ENCODE assay signal across 8 cellular contexts in the genomic region with DNA sequence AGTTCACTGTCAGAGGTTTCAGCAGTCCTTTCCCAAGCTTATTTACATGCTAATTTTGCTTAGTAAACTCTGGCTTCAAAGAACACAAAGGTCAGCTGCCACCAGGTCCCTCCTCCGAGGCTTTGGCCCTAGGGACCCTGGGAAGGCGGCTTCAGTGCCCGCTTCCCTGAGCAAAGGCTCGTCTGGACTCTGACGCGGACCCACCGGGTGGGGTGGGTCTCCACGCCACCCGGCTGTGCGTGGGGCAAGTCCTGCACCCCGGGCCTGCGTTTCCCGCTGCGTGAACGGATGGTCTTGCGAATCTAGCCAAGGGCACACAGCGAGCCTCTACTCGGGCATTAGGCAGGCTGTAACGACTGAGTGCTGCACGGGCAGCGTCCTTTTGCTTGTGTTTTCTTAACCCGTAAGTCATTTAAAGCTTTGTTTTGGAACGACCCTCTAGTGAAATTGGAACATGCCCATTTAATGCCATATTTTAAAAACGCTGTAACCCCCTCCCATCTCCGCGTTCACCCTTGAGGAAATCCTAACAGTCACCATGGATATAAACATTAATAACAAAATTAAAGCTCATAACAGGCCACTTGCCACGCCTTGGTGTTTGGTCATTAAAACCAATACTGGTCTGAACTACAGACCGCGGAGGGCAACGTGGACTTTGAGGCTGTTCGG. TPM values are rescaled to one million over a fixed set of nuclear protein-coding genes. Genes with fewer than 3 reads are reported as not detected.
DNase-seq lines count a peak whose midpoint lies in the region; ATAC-seq and TF ChIP-seq lines count a peak whose summit lies in the region.

No MANE protein-coding gene starts in this region.

- peak overlapping the region; percentile 90 for H3K9ac ChIP-seq in GM23248

- intact Hi-C loops in ovary (cut with DNase I), result loop anchor here in 2 of 4 donors (5.0 to 10.0 kb wide), 2 partner anchors 76 to 79 kb away; a partner anchor contains a TSS

- H3F3A ChIP-seq in GM23248 (ENCODE audit: insufficient read depth), result peaks cover 25% of the 10 kb centered on the region

- no peak for TF ChIP-seq CTCF in fibroblast of pulmonary artery (IDR thresholded peaks at IDR 0.05; ENCODE audit: low read length, missing control alignments)
- TF ChIP-seq CTCF in ovary (IDR thresholded peaks at IDR 0.05), result peak in 1 of 3 donors; percentile 5

- H3K27me3 ChIP-seq in GM23248 (replicated peaks; ENCODE audit: insufficient read depth) (no peaks in the 10 kb centered on the region), ovary (no peaks in the 10 kb centered on the region)

- H3K4me3 ChIP-seq in GM23248 (peak overlapping the region; percentile 92), fibroblast of pulmonary artery (replicated peaks; ENCODE audit: low read depth, low read length) (peak overlapping the region; percentile 73), ovary (peak overlapping the region; percentile 74)

- peak overlapping the region; percentile 52 for H2AFZ ChIP-seq in GM23248

- TF ChIP-seq EP300 in ovary (IDR thresholded peaks at IDR 0.05), result no peak

- H3K36me3 ChIP-seq in GM23248 (ENCODE audit: low read depth) (no peaks in the 10 kb centered on the region), ovary (no peaks in the 10 kb centered on the region)

- ATAC-seq in SK-N-SH treated with all-trans-retinoic acid at 6 μM for 48 hours, result peak; percentile 16

- no peaks in the 10 kb centered on the region for H3K9me2 ChIP-seq in GM23248 (ENCODE audit: insufficient read depth)

- peak overlapping the region; percentile 90 for H3K4me2 ChIP-seq in GM23248 (ENCODE audit: unreplicated experiment)

- WGBS in GM23248 (ENCODE audit: low coverage in 1 of 2, low lambda C conversion rate in 2 of 2, missing lambda C conversion rate in 2 of 2), 2 experiments, result 1 to 2% methylated on average over 31 of the region's 31 CpGs
- WGBS in ovary, 3 donors, result 3 to 8% (median 4%) methylated on average over 31 of the region's 31 CpGs

- no peak for TF ChIP-seq POLR2A in ovary (IDR thresholded peaks at IDR 0.05)

- H3K9me3 ChIP-seq in GM23248 (ENCODE audit: low read depth) (no peaks in the 10 kb centered on the region), ovary (no peaks in the 10 kb centered on the region)

- H3K27ac ChIP-seq in GM23248, result peak overlapping the region; percentile 37
- H3K27ac ChIP-seq in ovary, result peak overlapping the region; percentile 62 to 84

- peaks cover 23% of the 10 kb centered on the region for H3K4me1 ChIP-seq in GM23248 (ENCODE audit: insufficient read depth)
- H3K4me1 ChIP-seq in ovary (ENCODE audit: insufficient read depth), result peaks cover 10% of the 10 kb centered on the region

- in situ Hi-C loops in GM23248 (cut with MboI), result no loop called here

- H4K20me1 ChIP-seq in GM23248 (ENCODE audit: insufficient read depth), result peaks cover 35% of the 10 kb centered on the region

- peaks cover 58% of the 10 kb centered on the region for H3K79me2 ChIP-seq in GM23248 (ENCODE audit: insufficient read depth)

- DNase-seq in GM23248 (peak; percentile 48), fibroblast of pulmonary artery (ENCODE audit: low read depth) (no peak), ovary (peak in 3 of 5 donors; percentile 37 to 60 (median 53)), DMS114 treated with DMSO at 0.1 percent for 48 hours (lab: John Stamatoyannopoulos, UW; ENCODE audit: unreplicated experiment) (no peak), OCI-M1 (lab: John Stamatoyannopoulos, UW) (no peak), AG20443 (ENCODE audit: low spot score) (no peak), islet precursor cell (no peak)

TF ChIP-seq in SK-N-SH treated with all-trans-retinoic acid at 6 μM for 48 hours, 23 proteins besides CTCF, POLR2A, EP300 and RAD21:
- TF ChIP-seq RARB (CRISPR knock-in tag; IDR thresholded peaks at IDR 0.05) (no peak), ZFP3 (CRISPR knock-in tag; IDR thresholded peaks at IDR 0.05) (no peak), ARNTL (CRISPR knock-in tag; IDR thresholded peaks at IDR 0.05; ENCODE audit: borderline replicate concordance, low read depth) (no peak), ZNF70 (CRISPR knock-in tag; IDR thresholded peaks at IDR 0.05) (no peak), TCF4 (CRISPR knock-in tag; IDR thresholded peaks at IDR 0.05; ENCODE audit: borderline replicate concordance) (no peak), ISL1 (CRISPR knock-in tag; IDR thresholded peaks at IDR 0.05) (no peak), ZFP30 (CRISPR knock-in tag; IDR thresholded peaks at IDR 0.05) (no peak), ZC3H10 (CRISPR knock-in tag; IDR thresholded peaks at IDR 0.05) (no peak), PPARA (CRISPR knock-in tag; IDR thresholded peaks at IDR 0.05; ENCODE audit: borderline replicate concordance) (no peak), ZNF565 (CRISPR knock-in tag; conservative IDR thresholded peaks at IDR 0.05; ENCODE audit: low read depth) (no peak), CSDC2 (CRISPR knock-in tag; IDR thresholded peaks at IDR 0.05) (no peak)
- TF ChIP-seq, protein P1, sequence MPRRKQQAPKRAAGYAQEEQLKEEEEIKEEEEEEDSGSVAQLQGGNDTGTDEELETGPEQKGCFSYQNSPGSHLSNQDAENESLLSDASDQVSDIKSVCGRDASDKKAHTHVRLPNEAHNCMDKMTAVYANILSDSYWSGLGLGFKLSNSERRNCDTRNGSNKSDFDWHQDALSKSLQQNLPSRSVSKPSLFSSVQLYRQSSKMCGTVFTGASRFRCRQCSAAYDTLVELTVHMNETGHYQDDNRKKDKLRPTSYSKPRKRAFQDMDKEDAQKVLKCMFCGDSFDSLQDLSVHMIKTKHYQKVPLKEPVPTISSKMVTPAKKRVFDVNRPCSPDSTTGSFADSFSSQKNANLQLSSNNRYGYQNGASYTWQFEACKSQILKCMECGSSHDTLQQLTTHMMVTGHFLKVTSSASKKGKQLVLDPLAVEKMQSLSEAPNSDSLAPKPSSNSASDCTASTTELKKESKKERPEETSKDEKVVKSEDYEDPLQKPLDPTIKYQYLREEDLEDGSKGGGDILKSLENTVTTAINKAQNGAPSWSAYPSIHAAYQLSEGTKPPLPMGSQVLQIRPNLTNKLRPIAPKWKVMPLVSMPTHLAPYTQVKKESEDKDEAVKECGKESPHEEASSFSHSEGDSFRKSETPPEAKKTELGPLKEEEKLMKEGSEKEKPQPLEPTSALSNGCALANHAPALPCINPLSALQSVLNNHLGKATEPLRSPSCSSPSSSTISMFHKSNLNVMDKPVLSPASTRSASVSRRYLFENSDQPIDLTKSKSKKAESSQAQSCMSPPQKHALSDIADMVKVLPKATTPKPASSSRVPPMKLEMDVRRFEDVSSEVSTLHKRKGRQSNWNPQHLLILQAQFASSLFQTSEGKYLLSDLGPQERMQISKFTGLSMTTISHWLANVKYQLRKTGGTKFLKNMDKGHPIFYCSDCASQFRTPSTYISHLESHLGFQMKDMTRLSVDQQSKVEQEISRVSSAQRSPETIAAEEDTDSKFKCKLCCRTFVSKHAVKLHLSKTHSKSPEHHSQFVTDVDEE (CRISPR knock-in tag; IDR thresholded peaks at IDR 0.05), result no peak
- TF ChIP-seq, protein P2, sequence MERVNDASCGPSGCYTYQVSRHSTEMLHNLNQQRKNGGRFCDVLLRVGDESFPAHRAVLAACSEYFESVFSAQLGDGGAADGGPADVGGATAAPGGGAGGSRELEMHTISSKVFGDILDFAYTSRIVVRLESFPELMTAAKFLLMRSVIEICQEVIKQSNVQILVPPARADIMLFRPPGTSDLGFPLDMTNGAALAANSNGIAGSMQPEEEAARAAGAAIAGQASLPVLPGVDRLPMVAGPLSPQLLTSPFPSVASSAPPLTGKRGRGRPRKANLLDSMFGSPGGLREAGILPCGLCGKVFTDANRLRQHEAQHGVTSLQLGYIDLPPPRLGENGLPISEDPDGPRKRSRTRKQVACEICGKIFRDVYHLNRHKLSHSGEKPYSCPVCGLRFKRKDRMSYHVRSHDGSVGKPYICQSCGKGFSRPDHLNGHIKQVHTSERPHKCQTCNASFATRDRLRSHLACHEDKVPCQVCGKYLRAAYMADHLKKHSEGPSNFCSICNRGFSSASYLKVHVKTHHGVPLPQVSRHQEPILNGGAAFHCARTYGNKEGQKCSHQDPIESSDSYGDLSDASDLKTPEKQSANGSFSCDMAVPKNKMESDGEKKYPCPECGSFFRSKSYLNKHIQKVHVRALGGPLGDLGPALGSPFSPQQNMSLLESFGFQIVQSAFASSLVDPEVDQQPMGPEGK (CRISPR knock-in tag; IDR thresholded peaks at IDR 0.05; ENCODE audit: borderline replicate concordance), result no peak

RNA-seq across cellular contexts. Expression of a gene that starts 0.8 kb away (rescaled TPM):
- total RNA-seq in GM23248 (2014; rRNA removed; shearing (Covaris generic)), result 283 and 423 TPM in 2 replicates
- 370 and 384 TPM in 2 replicates for polyA plus RNA-seq in GM23248 (2016; fragmentation: Nextera tagmentation; extraction: Ambion mirVana)
- total RNA-seq in ovary, result 100 to 1,000 TPM in 2 of 7 donors, 10 to 100 TPM in 5; 45.1 to 166 (median 70.1) TPM
- polyA plus RNA-seq in ovary, result 10 to 100 TPM; 39.8 to 47.6 TPM

Comparison
In these comparisons a context has a peak if more than half of its experiments do, and no peak if none do; other contexts are left out.
1. DNase-seq: peak in GM23248 (single experiment) and ovary (3 of 5); none in fibroblast of pulmonary artery (single experiment), DMS114 treated with DMSO at 0.1 percent for 48 hours (single experiment), OCI-M1 (single experiment), AG20443 (single experiment) and islet precursor cell (single experiment).
2. Peak in every context shown above with its lines, with median percentiles within 50 percentile points of each other: H3K4me3 ChIP-seq.